In the genomic region with DNA sequence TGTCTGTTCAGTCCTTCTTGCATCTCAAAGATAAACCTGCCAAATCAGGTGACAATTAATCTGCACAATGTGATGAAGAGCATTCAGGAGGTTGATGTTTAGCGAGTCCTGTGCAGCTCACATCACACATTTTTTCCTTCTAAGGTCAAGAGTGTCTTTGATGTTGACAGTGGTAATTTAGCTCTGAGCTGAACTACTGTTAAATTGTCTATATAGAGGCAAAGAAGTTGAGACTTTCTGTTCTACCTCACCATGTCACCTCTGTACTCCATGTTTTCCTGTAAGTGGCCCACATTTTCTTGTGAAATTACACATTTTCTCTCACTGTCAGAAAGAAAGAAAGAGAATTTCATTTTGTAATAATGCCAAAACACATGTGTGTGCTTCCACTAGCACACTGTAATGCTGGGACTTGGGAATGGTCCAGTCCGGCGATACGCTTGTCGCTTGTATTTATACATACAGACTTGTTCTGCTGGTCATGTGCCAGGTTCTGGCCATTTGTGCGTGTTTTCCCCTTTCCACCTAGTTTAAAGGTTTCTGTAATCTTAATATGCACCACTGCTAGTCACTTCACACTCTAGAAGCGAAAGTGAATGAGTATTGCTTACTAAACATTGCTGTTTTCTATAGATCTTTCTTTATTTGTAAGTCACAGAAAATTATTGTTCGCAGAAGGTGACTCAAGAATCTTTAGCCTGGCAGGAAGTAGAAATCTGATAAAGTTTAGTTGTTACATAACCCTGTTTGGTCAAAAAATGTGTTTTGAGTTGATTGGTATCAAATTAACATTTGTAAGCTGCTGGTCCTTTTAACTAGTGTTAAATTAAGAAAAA, we compare ENCODE assay signal across 11 cellular contexts.
DNase-seq lines count a peak whose midpoint lies in the region; ATAC-seq, FAIRE-seq and TF ChIP-seq lines count a peak whose summit lies in the region.
"Had no signal": no experiment of that assay in that cellular context is flagged by ENCODE, and none has a peak within 500 bp of the region (broad histone marks: within the 10 kb centered on the region; RNA-seq: fewer than 3 reads in every experiment).

No MANE protein-coding gene starts in this region.

- no peaks in the 10 kb centered on the region for H4K20me1 ChIP-seq in PC-3 (ENCODE audit: low read length)

- no peaks in the 10 kb centered on the region for H3K9me3 ChIP-seq in CD4-positive, CD25-positive, alpha-beta regulatory T cell (ENCODE audit: control insufficient read depth in 2 of 2, low read length in 2 of 2)
- H3K9me3 ChIP-seq in PC-3 (ENCODE audit: low read length) (no peaks in the 10 kb centered on the region; the same call in 1 of the 2 replicates), pancreas (no peaks in the 10 kb centered on the region)

- no peak for FAIRE-seq in pancreas (lab: Jason Lieb, UNC)

- peaks cover 5% of the 10 kb centered on the region for H3K4me1 ChIP-seq in CD4-positive, CD25-positive, alpha-beta regulatory T cell (ENCODE audit: control insufficient read depth, insufficient read depth, low read length, poor library complexity, severe bottlenecking)
- peaks cover 19% of the 10 kb centered on the region for H3K4me1 ChIP-seq in PC-3 (ENCODE audit: insufficient read depth, low read length)
- peaks cover 0 to 11% (median 0%) of the 10 kb centered on the region in 3 donors for H3K4me1 ChIP-seq in pancreas
- H3K4me1 ChIP-seq: Caco-2 had no signal

- H3K27ac ChIP-seq in CD4-positive, CD25-positive, alpha-beta regulatory T cell (ENCODE audit: insufficient read depth, low read length, poor library complexity, severe bottlenecking) = peak overlapping the region; percentile 37
- H3K27ac ChIP-seq in PC-3 (ENCODE audit: low read length) (peak overlapping the region; percentile 20), pancreas (peak overlapping the region; percentile 37 to 74 (median 57))

- H3K27me3 ChIP-seq in CD4-positive, CD25-positive, alpha-beta regulatory T cell (ENCODE audit: control insufficient read depth, insufficient read depth, low read length) = no peaks in the 10 kb centered on the region
- no peaks in the 10 kb centered on the region for H3K27me3 ChIP-seq in PC-3 (ENCODE audit: low read length)
- H3K27me3 ChIP-seq in pancreas = no peaks in the 10 kb centered on the region

- H3K4me3 ChIP-seq in CD4-positive, CD25-positive, alpha-beta regulatory T cell (ENCODE audit: low read depth, low read length) = peak overlapping the region; percentile 24
- peak overlapping the region; percentile 61 for H3K4me3 ChIP-seq in PC-3 (ENCODE audit: low read length)
- H3K4me3 ChIP-seq in pancreas = peak overlapping the region in 2 of 4 donors; percentile 21 to 30

- H3K79me2 ChIP-seq in PC-3 (ENCODE audit: low read length) = no peaks in the 10 kb centered on the region

- intact Hi-C loops in PC-3 (cut with micrococcal nuclease) (loop anchor here (1.0 to 10.0 kb wide), 3 partner anchors 206 to 1487 kb away; no protein-coding TSS in a partner anchor), pancreas (cut with DNase I) (no loop called here)

- H3K4me2 ChIP-seq in PC-3 (ENCODE audit: low read length) = peak overlapping the region; percentile 79

- H3K36me3 Mint-ChIP-seq in CD4-positive, CD25-positive, alpha-beta regulatory T cell = peaks cover 3% of the 10 kb centered on the region

- H3K9me3 Mint-ChIP-seq in CD4-positive, CD25-positive, alpha-beta regulatory T cell = peaks cover 0 to 6% (median 1%) of the 10 kb centered on the region in 7 donors

- CTCF ChIA-PET in PC-3 (lab: Charles Lee) = no interaction called here

- TF ChIP-seq CTCF in PC-3 (conservative IDR thresholded peaks at IDR 0.05; ENCODE audit: low read depth, low read length) = no peak
- TF ChIP-seq CTCF in pancreas (IDR thresholded peaks at IDR 0.05) = no peak

- WGBS in pancreas, 2 donors = 32% methylated on average over 8 of the region's 8 CpGs

- no peaks in the 10 kb centered on the region for H3K9me2 ChIP-seq in PC-3 (replicated peaks; ENCODE audit: low read length)

- H3K27me3 Mint-ChIP-seq in CD4-positive, CD25-positive, alpha-beta regulatory T cell = no peaks in the 10 kb centered on the region

- H3K27ac Mint-ChIP-seq in CD4-positive, CD25-positive, alpha-beta regulatory T cell = peak overlapping the region in 1 of 3 donors; percentile 53

- no peaks in the 10 kb centered on the region for H3F3A ChIP-seq in PC-3 (ENCODE audit: low read length, unreplicated experiment)

- no peaks in the 10 kb centered on the region for H3K36me3 ChIP-seq in CD4-positive, CD25-positive, alpha-beta regulatory T cell (ENCODE audit: control insufficient read depth, insufficient read depth, low read length)
- H3K36me3 ChIP-seq in PC-3 (ENCODE audit: low read depth, low read length) (no peaks in the 10 kb centered on the region), pancreas (no peaks in the 10 kb centered on the region)

- ATAC-seq in CD4-positive, CD25-positive, alpha-beta regulatory T cell (ENCODE audit: low read depth in 2 of 2) = no peak
- ATAC-seq in PC-3 (peak; percentile 62), pancreas (peak; percentile 76 to 83 (median 80)), HG02798 (IDR thresholded peaks at IDR 0.05; ENCODE audit: poor library complexity, unreplicated experiment) (no peak), GM19467 (IDR thresholded peaks at IDR 0.05; ENCODE audit: unreplicated experiment) (no peak), HG02763 (IDR thresholded peaks at IDR 0.05; ENCODE audit: unreplicated experiment) (no peak)

- POLR2A ChIA-PET in PC-3 (lab: Charles Lee; ENCODE audit: unreplicated experiment) = no interaction called here

- peak overlapping the region; percentile 8 to 64 (median 24) for H3K4me3 Mint-ChIP-seq in CD4-positive, CD25-positive, alpha-beta regulatory T cell

- peak overlapping the region; percentile 40; the same call in 1 of the 2 replicates for H2AFZ ChIP-seq in PC-3 (ENCODE audit: low read length)

- H3K4me1 Mint-ChIP-seq in CD4-positive, CD25-positive, alpha-beta regulatory T cell = peaks cover 8 to 15% (median 11%) of the 10 kb centered on the region in 4 donors

- no peak overlapping the region for H3K9ac ChIP-seq in PC-3 (ENCODE audit: low read length)

- BruUV-seq in PC-3 (replicated peaks; lab: Mats Ljungman, UMichigan) = no TSS peak

- peak in 1 of 3 donors; percentile 12 for DNase-seq in CD4-positive, CD25-positive, alpha-beta regulatory T cell
- DNase-seq in PC-3 (no peak), fibroblast of gingiva (ENCODE audit: low read depth) (peak; percentile 27), pancreas (peak in 4 of 6 donors; percentile 57 to 73 (median 64)), NCI-H1694 treated with DMSO at 0.1 percent for 48 hours (lab: John Stamatoyannopoulos, UW) (no peak)
- DNase-seq: activated CD4-positive, alpha-beta T cell treated with anti-CD3 and anti-CD28 coated beads for 48 hours; Caco-2; MV-4-11 had no signal

Comparison
In these comparisons a context has a peak if more than half of its experiments do, and no peak if none do; other contexts are left out.
1. ATAC-seq: peak in PC-3 (single experiment) and pancreas (4 of 4); none in CD4-positive, CD25-positive, alpha-beta regulatory T cell (0 of 2), HG02798 (single experiment), GM19467 (single experiment) and HG02763 (single experiment).
2. DNase-seq: peak in fibroblast of gingiva (single experiment) and pancreas (4 of 6); none in PC-3 (single experiment) and NCI-H1694 treated with DMSO at 0.1 percent for 48 hours (single experiment).
3. Peak in every context shown above with its lines, with median percentiles within 50 percentile points of each other: H3K27ac ChIP-seq.